In genomic region chr11:12827369-12827768, GRCh38 we compare ENCODE assay signal across 11 cellular contexts.
DNase-seq lines count a peak whose midpoint lies in the region; ATAC-seq and TF ChIP-seq lines count a peak whose summit lies in the region.
"Had no signal": no experiment of that assay in that cellular context is flagged by ENCODE, and none has a peak within 500 bp of the region (broad histone marks: within the 10 kb centered on the region; RNA-seq: fewer than 3 reads in every experiment).

No MANE protein-coding gene starts in this region.

- peak overlapping the region; percentile 79; the same call in 1 of the 2 replicates for H3K4me2 ChIP-seq in BLaER1
- H3K4me2 ChIP-seq in PC-3 (ENCODE audit: low read length): peak overlapping the region; percentile 85

- no peak for TF ChIP-seq POLR2A in esophagus squamous epithelium (IDR thresholded peaks at IDR 0.05)

- H3K4me1 Mint-ChIP-seq in osteocyte (ENCODE audit: unreplicated experiment): peaks cover 48% of the 10 kb centered on the region

- ATAC-seq in PC-3 (peak; percentile 14; the same call in 1 of the 2 replicates), GM21825 (IDR thresholded peaks at IDR 0.05; ENCODE audit: unreplicated experiment) (no peak)
- ATAC-seq: stimulated activated naive B cell treated with anti-CD40 and anti-IgM and Interleukin-4, amounts not matched to agents 10 μg/mL and 1 μg/mL and 100 μg/mL, for 72 hours had no signal

- intact Hi-C loops in PC-3 (cut with micrococcal nuclease): no loop called here
- intact Hi-C loops in esophagus squamous epithelium (cut with DNase I): no loop called here

- peak overlapping the region; percentile 90 for H3K27ac Mint-ChIP-seq in osteocyte (ENCODE audit: unreplicated experiment)
- H3K27ac Mint-ChIP-seq: activated naive CD8-positive, alpha-beta T cell treated with anti-CD3 and anti-CD28 coated beads, Interleukin-2, amount 10 ng/mL, durations not matched to agents 7 days and 5 days; IgD-negative memory B cell; stimulated activated naive B cell treated with anti-CD40 and anti-IgM and Interleukin-4, amounts not matched to agents 10 μg/mL and 1 μg/mL and 100 μg/mL, for 72 hours had no signal

- no peaks in the 10 kb centered on the region for H3F3A ChIP-seq in PC-3 (ENCODE audit: low read length, unreplicated experiment)

- DNase-seq in PC-3 (no peak), esophagus squamous epithelium (lab: John Stamatoyannopoulos, UW) (no peak), osteocyte (ENCODE audit: extremely low spot score, unreplicated experiment) (no peak), mesenteric fat pad (ENCODE audit: low spot score) (no peak), DMS79 treated with DMSO at 0.1 percent for 48 hours (lab: John Stamatoyannopoulos, UW) (no peak), AML-193 (lab: John Stamatoyannopoulos, UW) (no peak)
- DNase-seq: activated naive CD8-positive, alpha-beta T cell treated with anti-CD3 and anti-CD28 coated beads, Interleukin-2, amount 10 ng/mL, durations not matched to agents 7 days and 5 days; stimulated activated naive B cell treated with anti-CD40 and anti-IgM and Interleukin-4, amounts not matched to agents 10 μg/mL and 1 μg/mL and 100 μg/mL, for 72 hours had no signal

- H3K79me2 ChIP-seq in PC-3 (ENCODE audit: low read length): peaks cover 72% of the 10 kb centered on the region

- WGBS in esophagus squamous epithelium, 2 donors: 67 to 75% methylated on average over 1 of the region's 1 CpG

- H3K9me2 ChIP-seq in PC-3 (replicated peaks; ENCODE audit: low read length): no peaks in the 10 kb centered on the region

- H3K27ac ChIP-seq in BLaER1: no peak overlapping the region
- H3K27ac ChIP-seq in PC-3 (ENCODE audit: low read length): peak overlapping the region; percentile 68
- peak overlapping the region; percentile 57 to 79 (median 74) for H3K27ac ChIP-seq in esophagus squamous epithelium

- no peak overlapping the region for H3K4me3 ChIP-seq in BLaER1
- peak overlapping the region; percentile 74 for H3K4me3 ChIP-seq in PC-3 (ENCODE audit: low read length)
- no peak overlapping the region for H3K4me3 ChIP-seq in esophagus squamous epithelium

- CTCF ChIA-PET in PC-3 (lab: Charles Lee): interaction anchor here (0.7 to 1.7 kb wide), 2 partner anchors 61 to 227 kb away, joined by 3 to 5 read pairs; no protein-coding TSS in a partner anchor

- no peaks in the 10 kb centered on the region for H3K9me3 Mint-ChIP-seq in osteocyte (ENCODE audit: unreplicated experiment)
- H3K9me3 Mint-ChIP-seq: activated naive CD8-positive, alpha-beta T cell treated with anti-CD3 and anti-CD28 coated beads, Interleukin-2, amount 10 ng/mL, durations not matched to agents 7 days and 5 days; IgD-negative memory B cell; stimulated activated naive B cell treated with anti-CD40 and anti-IgM and Interleukin-4, amounts not matched to agents 10 μg/mL and 1 μg/mL and 100 μg/mL, for 72 hours had no signal

- H3K9ac ChIP-seq in BLaER1 (no peak overlapping the region), PC-3 (ENCODE audit: low read length) (peak overlapping the region; percentile 42; the same call in 1 of the 2 replicates)

- peak overlapping the region; percentile 83 for H3K4me3 Mint-ChIP-seq in osteocyte (ENCODE audit: unreplicated experiment)
- H3K4me3 Mint-ChIP-seq: stimulated activated naive B cell treated with anti-CD40 and anti-IgM and Interleukin-4, amounts not matched to agents 10 μg/mL and 1 μg/mL and 100 μg/mL, for 72 hours had no signal

- peaks cover 31% of the 10 kb centered on the region for H3K4me1 ChIP-seq in BLaER1
- H3K4me1 ChIP-seq in PC-3 (ENCODE audit: insufficient read depth, low read length): peaks cover 32% of the 10 kb centered on the region
- H3K4me1 ChIP-seq in esophagus squamous epithelium: peaks cover 6 to 70% (median 24%) of the 10 kb centered on the region in 3 donors

- BruUV-seq in PC-3 (replicated peaks; lab: Mats Ljungman, UMichigan): no TSS peak

- H3K27me3 ChIP-seq in BLaER1 (no peaks in the 10 kb centered on the region), PC-3 (ENCODE audit: low read length) (no peaks in the 10 kb centered on the region), esophagus squamous epithelium (no peaks in the 10 kb centered on the region)

- H3K36me3 ChIP-seq in BLaER1 (no peaks in the 10 kb centered on the region), PC-3 (ENCODE audit: low read depth, low read length) (peaks cover 17% of the 10 kb centered on the region; the same call in 1 of the 2 replicates), esophagus squamous epithelium (no peaks in the 10 kb centered on the region)

- H2AFZ ChIP-seq in PC-3 (ENCODE audit: low read length): no peak overlapping the region

- peaks cover 3% of the 10 kb centered on the region for H3K36me3 Mint-ChIP-seq in osteocyte (ENCODE audit: unreplicated experiment)
- H3K36me3 Mint-ChIP-seq: IgD-negative memory B cell; stimulated activated naive B cell treated with anti-CD40 and anti-IgM and Interleukin-4, amounts not matched to agents 10 μg/mL and 1 μg/mL and 100 μg/mL, for 72 hours had no signal

- no peaks in the 10 kb centered on the region for H3K27me3 Mint-ChIP-seq in osteocyte (ENCODE audit: unreplicated experiment)

- H3K9me3 ChIP-seq in BLaER1 (no peaks in the 10 kb centered on the region), PC-3 (ENCODE audit: low read length) (peaks cover 9% of the 10 kb centered on the region; the same call in 1 of the 2 replicates), esophagus squamous epithelium (no peaks in the 10 kb centered on the region)

- H4K20me1 ChIP-seq in BLaER1: no peaks in the 10 kb centered on the region
- H4K20me1 ChIP-seq in PC-3 (ENCODE audit: low read length): no peaks in the 10 kb centered on the region

- no peak for TF ChIP-seq CTCF in PC-3 (conservative IDR thresholded peaks at IDR 0.05; ENCODE audit: low read depth, low read length)
- no peak for TF ChIP-seq CTCF in esophagus squamous epithelium (IDR thresholded peaks at IDR 0.05)
- no peak for TF ChIP-seq CTCF in osteocyte (IDR thresholded peaks at IDR 0.05)

- POLR2A ChIA-PET in PC-3 (lab: Charles Lee; ENCODE audit: unreplicated experiment): interaction anchor here (0.6 kb wide), 1 partner anchor 1165 kb away, joined by 3 read pairs; no protein-coding TSS in a partner anchor
